ENCODE assay signal across 8 cellular contexts in the genomic region with DNA sequence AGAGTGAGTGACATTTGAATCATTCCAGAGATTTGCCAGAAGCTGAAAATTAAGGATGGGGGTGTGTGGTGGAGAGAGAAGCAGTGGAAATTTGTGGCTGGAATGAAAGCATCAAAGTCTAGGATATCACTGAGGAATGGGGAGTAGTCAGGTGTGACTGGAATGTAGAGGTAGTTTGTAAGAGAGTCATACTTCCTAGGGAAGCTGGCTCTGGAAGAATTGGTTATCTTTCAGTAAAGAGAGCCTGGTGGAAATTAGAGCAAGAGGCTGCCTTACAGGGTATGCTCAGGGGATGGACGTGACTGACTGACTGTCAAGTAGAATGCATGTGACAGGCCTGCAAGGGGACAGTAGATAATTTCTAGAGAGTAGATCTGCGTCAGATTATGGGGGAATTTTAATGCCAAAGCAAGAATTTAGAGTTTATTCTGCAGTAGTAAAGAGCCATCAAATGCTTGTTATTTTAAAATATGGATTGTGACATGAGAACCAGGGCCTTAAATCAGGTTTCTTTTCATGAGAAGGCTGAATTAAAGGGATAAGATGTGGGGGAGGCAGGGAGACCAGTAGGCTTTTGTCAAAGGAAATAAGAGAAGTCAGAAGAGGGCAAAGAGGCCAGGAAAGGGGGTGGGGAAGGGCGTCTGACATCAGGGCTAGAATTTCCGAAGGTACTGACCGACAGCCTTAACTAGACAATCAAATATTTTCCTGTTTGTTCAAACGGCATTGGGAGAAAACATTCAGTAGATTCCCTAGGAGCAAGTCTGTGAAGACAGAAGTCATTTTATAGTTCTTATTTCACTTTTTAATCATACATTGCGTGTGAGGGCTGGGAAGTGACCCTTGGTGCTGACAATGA.
DNase-seq lines count a peak whose midpoint lies in the region; ATAC-seq and TF ChIP-seq lines count a peak whose summit lies in the region.

No MANE protein-coding gene starts in this region.

- DNase-seq in breast epithelium (ENCODE audit: low spot score in 2 of 2) (no peak), MCF 10A (ENCODE audit: unreplicated experiment) (no peak), glomerular visceral epithelial cell (ENCODE audit: extremely low spot score) (peak; percentile 76), neural progenitor cell (ENCODE audit: low spot score) (peak; percentile 39), GM20000 (ENCODE audit: low spot score) (no peak), DMS79 (lab: John Stamatoyannopoulos, UW) (no peak), NCI-H1048 (lab: John Stamatoyannopoulos, UW) (no peak)

- no peak for ATAC-seq in HG03442 (IDR thresholded peaks at IDR 0.05; ENCODE audit: unreplicated experiment)

- TF ChIP-seq CTCF in breast epithelium (IDR thresholded peaks at IDR 0.05) = no peak
- TF ChIP-seq CTCF in MCF 10A (IDR thresholded peaks at IDR 0.05; ENCODE audit: unreplicated experiment) = no peak
- TF ChIP-seq CTCF in neural progenitor cell (IDR thresholded peaks at IDR 0.05) = no peak
- TF ChIP-seq CTCF in GM20000 (IDR thresholded peaks at IDR 0.05; ENCODE audit: extremely low read depth, missing control alignments) = no peak

- no peaks in the 10 kb centered on the region for H3K27me3 Mint-ChIP-seq in MCF 10A (ENCODE audit: insufficient read depth, unreplicated experiment)
- no peaks in the 10 kb centered on the region for H3K27me3 Mint-ChIP-seq in neural progenitor cell (ENCODE audit: insufficient read depth, low read depth)

- no peak overlapping the region for H3K9ac ChIP-seq in neural progenitor cell

- H3K36me3 ChIP-seq in breast epithelium (no peaks in the 10 kb centered on the region), neural progenitor cell (peaks cover 5% of the 10 kb centered on the region)

- H4K20me1 ChIP-seq in neural progenitor cell (ENCODE audit: low read depth) = peaks cover 32% of the 10 kb centered on the region

- H3K4me1 ChIP-seq in breast epithelium (no peaks in the 10 kb centered on the region), neural progenitor cell (peaks cover 65% of the 10 kb centered on the region)

- CTCF ChIA-PET in MCF 10A (lab: Yijun Ruan, JAX) = interaction anchor here (0.6 kb wide), 1 partner anchor 46 kb away, joined by 4 read pairs; no protein-coding TSS in a partner anchor

- peaks cover 36% of the 10 kb centered on the region for H3F3A ChIP-seq in neural progenitor cell (ENCODE audit: low read depth)

- no peak overlapping the region for H3K4me3 Mint-ChIP-seq in MCF 10A (ENCODE audit: unreplicated experiment)
- no peak overlapping the region for H3K4me3 Mint-ChIP-seq in neural progenitor cell

- no peaks in the 10 kb centered on the region for H3K27me3 ChIP-seq in breast epithelium
- H3K27me3 ChIP-seq in neural progenitor cell = no peaks in the 10 kb centered on the region

- intact Hi-C loops in breast epithelium (cut with DNase I; ENCODE audit: low total_unique reads) (no loop called here), MCF 10A (cut with micrococcal nuclease) (no loop called here)

- H3K9me3 Mint-ChIP-seq in MCF 10A (ENCODE audit: unreplicated experiment) (no peaks in the 10 kb centered on the region), neural progenitor cell (peaks cover 3% of the 10 kb centered on the region)

- peak overlapping the region in 1 of 3 donors; percentile 37 for H3K4me3 ChIP-seq in breast epithelium
- H3K4me3 ChIP-seq in neural progenitor cell = peak overlapping the region; percentile 26

- H3K4me2 ChIP-seq in neural progenitor cell = peak overlapping the region; percentile 74

- POLR2A ChIA-PET in MCF 10A (lab: Yijun Ruan, JAX) = interaction anchor here (1.4 kb wide), 1 partner anchor 11 kb away, joined by 4 read pairs; no protein-coding TSS in a partner anchor

- peak overlapping the region; percentile 72 to 90 for H3K27ac ChIP-seq in breast epithelium
- H3K27ac ChIP-seq in neural progenitor cell = peak overlapping the region; percentile 31

- no peak for TF ChIP-seq POLR2A in breast epithelium (IDR thresholded peaks at IDR 0.05)

- no peak overlapping the region for H2AFZ ChIP-seq in neural progenitor cell (replicated peaks)

- H3K9me3 ChIP-seq in breast epithelium (no peaks in the 10 kb centered on the region), neural progenitor cell (ENCODE audit: low read depth) (no peaks in the 10 kb centered on the region)

- no TSS peak for BruUV-seq in MCF 10A (replicated peaks; lab: Mats Ljungman, UMichigan)

- H3K36me3 Mint-ChIP-seq in MCF 10A (ENCODE audit: insufficient read depth, unreplicated experiment) = peaks cover 30% of the 10 kb centered on the region
- H3K36me3 Mint-ChIP-seq in neural progenitor cell = peaks cover 14% of the 10 kb centered on the region

- H3K79me2 ChIP-seq in neural progenitor cell (ENCODE audit: low read depth) = peaks cover 97% of the 10 kb centered on the region

- H3K4me1 Mint-ChIP-seq in MCF 10A (ENCODE audit: insufficient read depth, unreplicated experiment) = peaks cover 5% of the 10 kb centered on the region
- H3K4me1 Mint-ChIP-seq in neural progenitor cell = peaks cover 38% of the 10 kb centered on the region

- H3K27ac Mint-ChIP-seq in MCF 10A (ENCODE audit: low read depth, unreplicated experiment) (no peak overlapping the region), neural progenitor cell (no peak overlapping the region)

Comparison
In these comparisons a context has a peak if more than half of its experiments do, and no peak if none do; other contexts are left out.
1. DNase-seq: peak in glomerular visceral epithelial cell (single experiment) and neural progenitor cell (single experiment); none in breast epithelium (0 of 2), MCF 10A (single experiment), GM20000 (single experiment), DMS79 (single experiment) and NCI-H1048 (single experiment).